10 cellular contexts compared by ENCODE assay signal in the genomic region with DNA sequence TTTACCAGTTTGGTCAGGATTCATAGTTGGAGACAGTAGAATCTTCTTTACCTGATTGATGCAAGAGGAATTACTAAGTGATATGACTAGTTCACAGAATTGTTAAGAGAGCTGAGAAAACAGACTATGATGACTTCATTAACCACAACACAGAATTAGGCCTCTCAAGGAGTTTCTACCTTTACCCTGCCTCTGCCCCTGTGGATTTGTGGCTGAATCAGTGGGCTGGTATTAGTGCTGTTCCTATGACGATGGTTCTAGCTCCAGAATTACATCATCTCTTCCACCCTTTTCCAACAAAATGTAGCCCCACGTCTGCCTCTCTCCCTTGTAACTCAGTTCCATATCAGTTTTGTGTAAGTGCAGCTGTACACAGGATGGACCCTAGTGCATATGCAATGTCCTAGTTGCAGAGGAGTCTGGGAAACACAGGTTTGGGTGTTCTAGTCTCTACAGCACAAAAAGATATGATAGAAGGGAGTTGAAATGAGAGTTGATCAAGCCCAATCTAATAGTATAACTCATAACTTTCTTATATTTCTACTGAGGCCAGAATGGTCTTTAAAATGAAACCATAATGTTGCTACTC.
DNase-seq lines count a peak whose midpoint lies in the region; ATAC-seq, FAIRE-seq and TF ChIP-seq lines count a peak whose summit lies in the region.
"Had no signal": no experiment of that assay in that cellular context is flagged by ENCODE, and none has a peak within 500 bp of the region (broad histone marks: within the 10 kb centered on the region; RNA-seq: fewer than 3 reads in every experiment).

No MANE protein-coding gene starts in this region.

- H3K4me3 ChIP-seq in GM06990 (replicated peaks; ENCODE audit: low read depth, low read length) (no peak overlapping the region), bronchial epithelial cell (ENCODE audit: low read depth, low read length) (no peak overlapping the region)
- H3K4me3 ChIP-seq: heart left ventricle had no signal

- DNase-seq in GM06990 (ENCODE audit: extremely low read depth, insufficient read length): peak; percentile 15
- peak; percentile 85 for DNase-seq in bronchial epithelial cell (ENCODE audit: low read depth)
- DNase-seq in mucosa of gallbladder (ENCODE audit: low spot score): no peak
- DNase-seq in NCI-H524 treated with DMSO at 0.1 percent for 48 hours (lab: John Stamatoyannopoulos, UW): no peak
- no peak for DNase-seq in SKM-1 (lab: John Stamatoyannopoulos, UW; ENCODE audit: unreplicated experiment)
- DNase-seq: heart left ventricle, NCI-H2029 treated with DMSO at 0.1 percent for 48 hours had no signal

- FAIRE-seq in bronchial epithelial cell (lab: Jason Lieb, UNC): no peak

- H3K27me3 ChIP-seq in GM06990 (replicated peaks; ENCODE audit: control insufficient read depth, insufficient read depth, low read length) (no peaks in the 10 kb centered on the region), bronchial epithelial cell (ENCODE audit: control insufficient read depth, insufficient read depth, low read length) (no peaks in the 10 kb centered on the region)
- H3K27me3 ChIP-seq: heart left ventricle had no signal

- TF ChIP-seq CTCF in GM06990 (IDR thresholded peaks at IDR 0.05; ENCODE audit: insufficient read depth, low read length, poor library complexity, severe bottlenecking) (no peak), bronchial epithelial cell (IDR thresholded peaks at IDR 0.05; ENCODE audit: insufficient read depth, low read length, severe bottlenecking) (no peak)

- H3K36me3 ChIP-seq in GM06990 (ENCODE audit: control insufficient read depth, insufficient read depth, low read length): no peaks in the 10 kb centered on the region
- no peaks in the 10 kb centered on the region for H3K36me3 ChIP-seq in bronchial epithelial cell (ENCODE audit: control insufficient read depth, insufficient read depth, low read length)
- H3K36me3 ChIP-seq: heart left ventricle had no signal

- ATAC-seq in GM19395 (IDR thresholded peaks at IDR 0.05; ENCODE audit: unreplicated experiment): peak; percentile 75
- ATAC-seq in HG03342 (IDR thresholded peaks at IDR 0.05; ENCODE audit: unreplicated experiment): peak; percentile 76
- no peak for ATAC-seq in GM18873 (IDR thresholded peaks at IDR 0.05; ENCODE audit: low FRiP score, unreplicated experiment)
- ATAC-seq: heart left ventricle had no signal

Comparison
In these comparisons a context has a peak if more than half of its experiments do, and no peak if none do; other contexts are left out.
1. DNase-seq: peak in GM06990 (single experiment) and bronchial epithelial cell (single experiment); none in mucosa of gallbladder (single experiment), NCI-H524 treated with DMSO at 0.1 percent for 48 hours (single experiment) and SKM-1 (single experiment).